Comparison of ENCODE assay signal across 1 cellular context in genomic region chr19:3361384-3362216, GRCh38.
TF ChIP-seq lines count a peak whose summit lies in the region.

No MANE protein-coding gene starts in this region.

TF ChIP-seq in K562, 482 proteins besides CTCF, POLR2A, EP300 and RAD21 (continued from another document and continues in another):
- no peak for TF ChIP-seq NFYB (IDR thresholded peaks at IDR 0.05; ENCODE audit: extremely low read depth, insufficient read length)
- no peak for TF ChIP-seq MAZ (CRISPR knock-in tag; conservative IDR thresholded peaks at IDR 0.05 in 1 of 2, IDR thresholded peaks at IDR 0.05 in 1 of 2)
- TF ChIP-seq, protein P1, sequence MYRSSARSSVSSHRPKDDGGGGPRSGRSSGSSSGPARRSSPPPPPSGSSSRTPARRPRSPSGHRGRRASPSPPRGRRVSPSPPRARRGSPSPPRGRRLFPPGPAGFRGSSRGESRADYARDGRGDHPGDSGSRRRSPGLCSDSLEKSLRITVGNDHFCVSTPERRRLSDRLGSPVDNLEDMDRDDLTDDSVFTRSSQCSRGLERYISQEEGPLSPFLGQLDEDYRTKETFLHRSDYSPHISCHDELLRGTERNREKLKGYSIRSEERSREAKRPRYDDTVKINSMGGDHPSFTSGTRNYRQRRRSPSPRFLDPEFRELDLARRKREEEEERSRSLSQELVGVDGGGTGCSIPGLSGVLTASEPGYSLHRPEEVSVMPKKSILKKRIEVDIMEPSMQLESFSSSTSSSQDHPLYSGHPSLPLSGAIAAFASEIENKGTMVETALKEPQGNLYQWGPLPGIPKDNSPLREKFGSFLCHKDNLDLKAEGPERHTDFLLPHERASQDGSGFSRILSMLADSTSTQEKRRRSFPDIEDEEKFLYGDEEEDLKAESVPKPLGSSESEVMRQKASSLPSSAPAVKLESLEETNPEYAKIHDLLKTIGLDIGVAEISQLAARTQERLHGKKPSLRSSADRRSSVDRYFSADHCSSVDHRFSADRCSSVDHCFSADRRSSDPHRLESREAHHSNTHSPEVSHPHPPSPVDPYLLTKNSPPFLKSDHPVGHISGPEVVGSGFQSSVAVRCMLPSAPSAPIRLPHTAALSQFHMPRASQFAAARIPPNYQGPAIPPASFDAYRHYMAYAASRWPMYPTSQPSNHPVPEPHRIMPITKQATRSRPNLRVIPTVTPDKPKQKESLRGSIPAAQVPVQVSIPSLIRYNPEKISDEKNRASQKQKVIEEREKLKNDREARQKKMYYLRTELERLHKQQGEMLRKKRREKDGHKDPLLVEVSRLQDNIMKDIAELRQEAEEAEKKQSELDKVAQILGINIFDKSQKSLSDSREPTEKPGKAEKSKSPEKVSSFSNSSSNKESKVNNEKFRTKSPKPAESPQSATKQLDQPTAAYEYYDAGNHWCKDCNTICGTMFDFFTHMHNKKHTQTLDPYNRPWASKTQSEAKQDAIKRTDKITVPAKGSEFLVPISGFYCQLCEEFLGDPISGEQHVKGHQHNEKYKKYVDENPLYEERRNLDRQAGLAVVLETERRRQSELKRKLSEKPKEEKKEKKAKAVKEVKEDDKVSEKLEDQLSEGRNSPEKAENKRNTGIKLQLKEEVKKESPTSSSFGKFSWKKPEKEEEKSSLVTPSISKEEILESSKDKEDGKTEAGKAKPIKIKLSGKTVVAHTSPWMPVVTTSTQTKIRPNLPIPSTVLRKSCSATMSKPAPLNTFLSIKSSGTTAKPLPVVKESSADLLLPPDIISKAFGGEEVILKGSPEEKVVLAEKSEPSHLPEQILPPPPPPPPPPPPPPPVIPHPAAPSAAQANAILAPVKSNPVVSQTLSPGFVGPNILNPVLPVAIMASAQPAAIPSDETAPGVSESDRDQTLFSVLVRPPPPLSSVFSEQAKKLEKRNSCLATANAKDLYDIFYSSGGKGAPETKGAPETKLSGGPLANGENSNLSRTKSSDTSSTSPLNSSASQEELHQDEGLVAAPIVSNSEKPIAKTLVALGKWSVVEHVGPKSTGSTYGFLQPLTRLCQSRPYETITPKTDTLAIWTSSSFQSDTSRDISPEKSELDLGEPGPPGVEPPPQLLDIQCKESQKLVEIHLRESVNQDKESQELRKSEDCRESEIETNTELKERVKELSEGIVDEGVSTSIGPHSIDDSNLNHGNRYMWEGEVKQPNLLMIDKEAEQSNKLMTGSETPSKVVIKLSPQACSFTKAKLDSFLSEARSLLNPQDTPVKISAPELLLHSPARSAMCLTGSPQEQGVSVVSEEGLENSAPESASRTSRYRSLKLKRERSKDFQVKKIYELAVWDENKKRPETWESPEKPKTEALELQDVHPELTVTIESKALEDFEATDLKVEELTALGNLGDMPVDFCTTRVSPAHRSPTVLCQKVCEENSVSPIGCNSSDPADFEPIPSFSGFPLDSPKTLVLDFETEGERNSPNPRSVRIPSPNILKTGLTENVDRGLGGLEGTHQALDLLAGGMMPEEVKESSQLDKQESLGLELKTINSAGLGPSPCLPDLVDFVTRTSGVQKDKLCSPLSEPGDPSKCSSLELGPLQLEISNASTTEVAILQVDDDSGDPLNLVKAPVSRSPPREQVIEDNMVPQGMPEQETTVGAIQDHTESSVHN (IDR thresholded peaks at IDR 0.05; ENCODE audit: borderline replicate concordance in 1 of 2, low read depth in 1 of 2): no peak
- no peak for TF ChIP-seq SNIP1 (IDR thresholded peaks at IDR 0.05; ENCODE audit: low read depth)
- TF ChIP-seq, protein P2, sequence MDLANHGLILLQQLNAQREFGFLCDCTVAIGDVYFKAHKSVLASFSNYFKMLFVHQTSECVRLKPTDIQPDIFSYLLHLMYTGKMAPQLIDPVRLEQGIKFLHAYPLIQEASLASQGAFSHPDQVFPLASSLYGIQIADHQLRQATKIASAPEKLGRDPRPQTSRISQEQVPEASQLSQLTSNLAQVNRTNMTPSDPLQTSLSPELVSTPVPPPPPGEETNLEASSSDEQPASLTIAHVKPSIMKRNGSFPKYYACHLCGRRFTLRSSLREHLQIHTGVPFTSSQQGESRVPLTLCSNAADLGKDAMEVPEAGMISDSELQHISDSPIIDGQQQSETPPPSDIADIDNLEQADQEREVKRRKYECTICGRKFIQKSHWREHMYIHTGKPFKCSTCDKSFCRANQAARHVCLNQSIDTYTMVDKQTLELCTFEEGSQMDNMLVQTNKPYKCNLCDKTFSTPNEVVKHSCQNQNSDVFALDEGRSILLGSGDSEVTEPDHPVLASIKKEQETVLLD (IDR thresholded peaks at IDR 0.05): 0 out of 2 replicates have a peak, but pooled peaks have one; percentile 32
- no peak for TF ChIP-seq ELF1 (tag; IDR thresholded peaks at IDR 0.05)
- TF ChIP-seq ZNF695 (CRISPR knock-in tag; IDR thresholded peaks at IDR 0.05): no peak
- TF ChIP-seq ADNP (tag; IDR thresholded peaks at IDR 0.05): no peak
- 0 out of 2 replicates have a peak, but pooled peaks have one; percentile 24 for TF ChIP-seq REST (CRISPR knock-in tag; IDR thresholded peaks at IDR 0.05; ENCODE audit: low read depth)
- peak; percentile 28; the same call in 1 of the 2 replicates for TF ChIP-seq TFAP4 (CRISPR knock-in tag; IDR thresholded peaks at IDR 0.05; ENCODE audit: borderline replicate concordance)
- TF ChIP-seq NCOA4 (IDR thresholded peaks at IDR 0.05; ENCODE audit: partially characterized antibody): no peak
- no peak for TF ChIP-seq HCFC1 (IDR thresholded peaks at IDR 0.05; ENCODE audit: low read depth, low read length)
- TF ChIP-seq TCF3 (CRISPR knock-in tag; IDR thresholded peaks at IDR 0.05): no peak
- no peak for TF ChIP-seq HMG20B (CRISPR knock-in tag; IDR thresholded peaks at IDR 0.05)
- no peak; the same call in 1 of the 2 replicates for TF ChIP-seq MTA1 (IDR thresholded peaks at IDR 0.05; ENCODE audit: borderline replicate concordance)
- TF ChIP-seq MEIS2 (IDR thresholded peaks at IDR 0.05; ENCODE audit: partially characterized antibody): no peak
- TF ChIP-seq ZNF431 (CRISPR knock-in tag; IDR thresholded peaks at IDR 0.05): no peak
- no peak for TF ChIP-seq GABPA (tag; conservative IDR thresholded peaks at IDR 0.05; ENCODE audit: low read depth)
- TF ChIP-seq, protein P3, sequence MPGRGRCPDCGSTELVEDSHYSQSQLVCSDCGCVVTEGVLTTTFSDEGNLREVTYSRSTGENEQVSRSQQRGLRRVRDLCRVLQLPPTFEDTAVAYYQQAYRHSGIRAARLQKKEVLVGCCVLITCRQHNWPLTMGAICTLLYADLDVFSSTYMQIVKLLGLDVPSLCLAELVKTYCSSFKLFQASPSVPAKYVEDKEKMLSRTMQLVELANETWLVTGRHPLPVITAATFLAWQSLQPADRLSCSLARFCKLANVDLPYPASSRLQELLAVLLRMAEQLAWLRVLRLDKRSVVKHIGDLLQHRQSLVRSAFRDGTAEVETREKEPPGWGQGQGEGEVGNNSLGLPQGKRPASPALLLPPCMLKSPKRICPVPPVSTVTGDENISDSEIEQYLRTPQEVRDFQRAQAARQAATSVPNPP (IDR thresholded peaks at IDR 0.05; ENCODE audit: borderline replicate concordance, insufficient read depth, insufficient read length): no peak
- TF ChIP-seq POLR3G (IDR thresholded peaks at IDR 0.05; ENCODE audit: extremely low read depth, insufficient read length, insufficient replicate concordance): no peak
- TF ChIP-seq ZNF274 (IDR thresholded peaks at IDR 0.05; ENCODE audit: borderline replicate concordance, low read depth, low read length): no peak
- TF ChIP-seq SMARCC2 (IDR thresholded peaks at IDR 0.05; ENCODE audit: low read depth): no peak
- peak; percentile 44; the same call in 1 of the 2 replicates for TF ChIP-seq LEF1 (IDR thresholded peaks at IDR 0.05)
- TF ChIP-seq ID3 (CRISPR knock-in tag; IDR thresholded peaks at IDR 0.05): no peak
- no peak for TF ChIP-seq ID3 (tag; IDR thresholded peaks at IDR 0.05)
- TF ChIP-seq NFIC (IDR thresholded peaks at IDR 0.05): no peak
- no peak for TF ChIP-seq TBP (optimal IDR thresholded peaks at IDR 0.05; ENCODE audit: low read depth, low read length)
- TF ChIP-seq CBFA2T3 (IDR thresholded peaks at IDR 0.05): 0 out of 2 replicates have a peak, but pooled peaks have one; percentile 31
- TF ChIP-seq NR2C1 (IDR thresholded peaks at IDR 0.05): no peak
- TF ChIP-seq NR2C1 (tag; IDR thresholded peaks at IDR 0.05): no peak
- no peak for TF ChIP-seq STAG1 (CRISPR knock-in tag; IDR thresholded peaks at IDR 0.05; ENCODE audit: borderline replicate concordance)
- no peak for TF ChIP-seq JUND (IDR thresholded peaks at IDR 0.05; ENCODE audit: borderline replicate concordance, low read depth, low read length)
- TF ChIP-seq JUND (tag; IDR thresholded peaks at IDR 0.05; ENCODE audit: borderline replicate concordance, low read depth, low read length): peak; percentile 25; the same call in 1 of the 3 replicates
- TF ChIP-seq ZNF511 (CRISPR knock-in tag; IDR thresholded peaks at IDR 0.05): no peak
- peak; percentile 31 for TF ChIP-seq BRD9 (IDR thresholded peaks at IDR 0.05; ENCODE audit: low read depth, partially characterized antibody)
- TF ChIP-seq EHMT2 (IDR thresholded peaks at IDR 0.05): no peak
- TF ChIP-seq HSF4 (CRISPR knock-in tag; IDR thresholded peaks at IDR 0.05; ENCODE audit: borderline replicate concordance): no peak
- TF ChIP-seq DIDO1 (tag; IDR thresholded peaks at IDR 0.05; ENCODE audit: low read depth): no peak
- no peak for TF ChIP-seq THAP7 (CRISPR knock-in tag; IDR thresholded peaks at IDR 0.05)
- no peak for TF ChIP-seq RBM25 (IDR thresholded peaks at IDR 0.05; ENCODE audit: low read depth, low read length, severe bottlenecking)
- TF ChIP-seq ZNF398 (CRISPR knock-in tag; IDR thresholded peaks at IDR 0.05): no peak
- TF ChIP-seq ZKSCAN1 (IDR thresholded peaks at IDR 0.05; ENCODE audit: low read depth, low read length): no peak
- TF ChIP-seq ZNF41 (CRISPR knock-in tag; conservative IDR thresholded peaks at IDR 0.05): no peak
- no peak for TF ChIP-seq ZNF239 (CRISPR knock-in tag; IDR thresholded peaks at IDR 0.05)
- TF ChIP-seq L3MBTL2 (IDR thresholded peaks at IDR 0.05): 0 out of 2 replicates have a peak, but pooled peaks have one; percentile 16
- no peak for TF ChIP-seq GATAD2B (IDR thresholded peaks at IDR 0.05; ENCODE audit: borderline replicate concordance)
